15 cellular contexts compared by ENCODE assay signal in genomic region chr11:64150051-64150450, GRCh38. TPM values are rescaled to one million over a fixed set of nuclear protein-coding genes. Genes with fewer than 3 reads are reported as not detected.
DNase-seq lines count a peak whose midpoint lies in the region; ATAC-seq and TF ChIP-seq lines count a peak whose summit lies in the region.
"Had no signal": no experiment of that assay in that cellular context is flagged by ENCODE, and none has a peak within 500 bp of the region (broad histone marks: within the 10 kb centered on the region; RNA-seq: fewer than 3 reads in every experiment).

No MANE protein-coding gene starts in this region.

- H3K27me3 Mint-ChIP-seq in WTC11 (ENCODE audit: low read depth) (peaks cover 7% of the 10 kb centered on the region), nephron (ENCODE audit: low read depth) (peaks cover 14% of the 10 kb centered on the region), MCF 10A (ENCODE audit: insufficient read depth, unreplicated experiment) (no peaks in the 10 kb centered on the region)
- H3K27me3 Mint-ChIP-seq: CD4-positive, alpha-beta memory T cell had no signal

- POLR2A ChIA-PET in WTC11 (lab: Charles Lee) = interaction anchor here (0.6 kb wide), 1 partner anchor 416 kb away, joined by 3 read pairs; no protein-coding TSS in a partner anchor
- POLR2A ChIA-PET in MCF 10A (lab: Yijun Ruan, JAX) = interaction anchor here (1.1 kb wide), 1 partner anchor 164 kb away, joined by 3 read pairs; the partner anchor contains the start of gene OTUB1

- peaks cover 49 to 75% of the 10 kb centered on the region in 2 donors for H3K4me1 ChIP-seq in gastrocnemius medialis

- no peaks in the 10 kb centered on the region for H3K9me3 Mint-ChIP-seq in WTC11
- no peaks in the 10 kb centered on the region for H3K9me3 Mint-ChIP-seq in nephron
- H3K9me3 Mint-ChIP-seq in MCF 10A (ENCODE audit: unreplicated experiment) = no peaks in the 10 kb centered on the region
- H3K9me3 Mint-ChIP-seq: CD4-positive, alpha-beta memory T cell had no signal

- no peaks in the 10 kb centered on the region for H3K9me3 ChIP-seq in gastrocnemius medialis

- H3K4me3 Mint-ChIP-seq in WTC11 = no peak overlapping the region
- no peak overlapping the region for H3K4me3 Mint-ChIP-seq in nephron
- H3K4me3 Mint-ChIP-seq in MCF 10A (ENCODE audit: unreplicated experiment) = no peak overlapping the region
- H3K4me3 Mint-ChIP-seq: CD4-positive, alpha-beta memory T cell had no signal

- CTCF ChIA-PET in WTC11 (lab: Charles Lee) = interaction anchor here (0.8 to 4.0 kb wide), 19 partner anchors 11 to 211 kb away, joined by 3 to 75 read pairs (median 5); partner anchors contain the start of genes NAA40, NUDT22 and TRPT1
- CTCF ChIA-PET in MCF 10A (lab: Yijun Ruan, JAX) = interaction anchor here (0.6 to 4.3 kb wide), 12 partner anchors 14 to 342 kb away, joined by 3 to 45 read pairs (median 4); partner anchors contain the start of gene MARK2

- H3K27ac Mint-ChIP-seq in WTC11 = peak overlapping the region; percentile 24
- peak overlapping the region in 2 of 3 experiments; percentile 18 to 20 for H3K27ac Mint-ChIP-seq in nephron
- no peak overlapping the region for H3K27ac Mint-ChIP-seq in MCF 10A (ENCODE audit: low read depth, unreplicated experiment)
- H3K27ac Mint-ChIP-seq: CD4-positive, alpha-beta memory T cell had no signal

- no peak for TF ChIP-seq CTCF in VCaP (conservative IDR thresholded peaks at IDR 0.05)
- TF ChIP-seq CTCF in WTC11 (IDR thresholded peaks at IDR 0.05) = no peak
- TF ChIP-seq CTCF in nephron (IDR thresholded peaks at IDR 0.05; ENCODE audit: unreplicated experiment in 3 of 3) = no peak
- TF ChIP-seq CTCF in gastrocnemius medialis (IDR thresholded peaks at IDR 0.05 in 4 of 5, conservative IDR thresholded peaks at IDR 0.05 in 1 of 5) = no peak
- TF ChIP-seq CTCF in MCF 10A (IDR thresholded peaks at IDR 0.05; ENCODE audit: unreplicated experiment) = no peak
- TF ChIP-seq CTCF in foreskin fibroblast (IDR thresholded peaks at IDR 0.05; ENCODE audit: low read depth, low read length) = no peak

- in situ Hi-C loops in gastrocnemius medialis (cut with MboI; ENCODE audit: low sequenced_read_pairs in 4 of 4) = loop anchor here in 1 of 4 donors (25.0 kb wide), 1 partner anchor 313 kb away; the partner anchor contains the start of gene MARK2

- no peak for TF ChIP-seq POLR2A in gastrocnemius medialis (IDR thresholded peaks at IDR 0.05)

- ATAC-seq in WTC11 (no peak), gastrocnemius medialis (no peak), GM18907 (IDR thresholded peaks at IDR 0.05; ENCODE audit: unreplicated experiment) (no peak)
- ATAC-seq: GM12878 had no signal

- H3K4me1 Mint-ChIP-seq in WTC11 (peaks cover 38% of the 10 kb centered on the region), nephron (peaks cover 34% of the 10 kb centered on the region), MCF 10A (ENCODE audit: insufficient read depth, unreplicated experiment) (no peaks in the 10 kb centered on the region)

- BruUV-seq in MCF 10A (replicated peaks; lab: Mats Ljungman, UMichigan) = no TSS peak

- peak overlapping the region; percentile 100 for H3K27ac ChIP-seq in VCaP
- peak overlapping the region; percentile 82 to 96 (median 93) for H3K27ac ChIP-seq in gastrocnemius medialis

- intact Hi-C loops in gastrocnemius medialis (cut with DNase I; ENCODE audit: low total_unique reads) (loop anchor here (2.0 to 5.0 kb wide), 3 partner anchors 63 to 383 kb away; partner anchors contain the start of gene ZFTA), MCF 10A (cut with micrococcal nuclease) (no loop called here)

- H3K36me3 Mint-ChIP-seq in WTC11 = no peaks in the 10 kb centered on the region
- no peaks in the 10 kb centered on the region for H3K36me3 Mint-ChIP-seq in nephron (ENCODE audit: low read depth)
- no peaks in the 10 kb centered on the region for H3K36me3 Mint-ChIP-seq in MCF 10A (ENCODE audit: insufficient read depth, unreplicated experiment)
- H3K36me3 Mint-ChIP-seq: CD4-positive, alpha-beta memory T cell had no signal

- DNase-seq in WTC11 (ENCODE audit: low spot score) = no peak
- DNase-seq in gastrocnemius medialis = no peak
- DNase-seq in MCF 10A (ENCODE audit: unreplicated experiment) = no peak
- no peak for DNase-seq in foreskin fibroblast
- no peak for DNase-seq in central memory CD4-positive, alpha-beta T cell
- DNase-seq: Calu3; CD4-positive, alpha-beta memory T cell; EL; GDM1; GOT3; HCEC 1CT had no signal

- no peak overlapping the region for H3K4me3 ChIP-seq in gastrocnemius medialis
- no peak overlapping the region for H3K4me3 ChIP-seq in foreskin fibroblast (ENCODE audit: low read depth in 1 of 2, low read length in 2 of 2)
- H3K4me3 ChIP-seq: GM12878 had no signal

- H3K36me3 ChIP-seq in gastrocnemius medialis = no peaks in the 10 kb centered on the region

- H3K27me3 ChIP-seq in gastrocnemius medialis = no peaks in the 10 kb centered on the region

TF ChIP-seq in WTC11, 78 proteins besides CTCF, POLR2A, EP300 and RAD21:
- TF ChIP-seq NR1H2 (CRISPR knock-in tag; IDR thresholded peaks at IDR 0.05) = no peak
- TF ChIP-seq FOXP4 (CRISPR knock-in tag; IDR thresholded peaks at IDR 0.05) = no peak
- no peak for TF ChIP-seq PREB (CRISPR knock-in tag; IDR thresholded peaks at IDR 0.05; ENCODE audit: borderline replicate concordance)
- no peak for TF ChIP-seq TP53 (CRISPR knock-in tag; IDR thresholded peaks at IDR 0.05)
- TF ChIP-seq NFATC4 (CRISPR knock-in tag; IDR thresholded peaks at IDR 0.05) = no peak
- TF ChIP-seq SOX15 (CRISPR knock-in tag; IDR thresholded peaks at IDR 0.05) = no peak
- TF ChIP-seq, protein P1, sequence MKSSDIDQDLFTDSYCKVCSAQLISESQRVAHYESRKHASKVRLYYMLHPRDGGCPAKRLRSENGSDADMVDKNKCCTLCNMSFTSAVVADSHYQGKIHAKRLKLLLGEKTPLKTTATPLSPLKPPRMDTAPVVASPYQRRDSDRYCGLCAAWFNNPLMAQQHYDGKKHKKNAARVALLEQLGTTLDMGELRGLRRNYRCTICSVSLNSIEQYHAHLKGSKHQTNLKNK (CRISPR knock-in tag; IDR thresholded peaks at IDR 0.05) = no peak
- no peak for TF ChIP-seq ZNF671 (CRISPR knock-in tag; IDR thresholded peaks at IDR 0.05)
- no peak for TF ChIP-seq ESRRA (CRISPR knock-in tag; IDR thresholded peaks at IDR 0.05; ENCODE audit: borderline replicate concordance)
- no peak for TF ChIP-seq ERG (CRISPR knock-in tag; IDR thresholded peaks at IDR 0.05)
- no peak for TF ChIP-seq ZNF423 (CRISPR knock-in tag; IDR thresholded peaks at IDR 0.05)
- TF ChIP-seq PRRX2 (CRISPR knock-in tag; IDR thresholded peaks at IDR 0.05) = no peak
- no peak for TF ChIP-seq ZNF263 (CRISPR knock-in tag; IDR thresholded peaks at IDR 0.05; ENCODE audit: low read depth)
- no peak for TF ChIP-seq RORB (CRISPR knock-in tag; IDR thresholded peaks at IDR 0.05)
- no peak for TF ChIP-seq ZNF317 (CRISPR knock-in tag; IDR thresholded peaks at IDR 0.05; ENCODE audit: borderline replicate concordance, low read depth)

RNA-seq across cellular contexts. Expression of gene MACROD1, which starts 15.9 kb away (rescaled TPM):
- total RNA-seq in WTC11 (2021) (36.9 to 54.4 TPM (median 52.9 TPM) in 3 replicates), gastrocnemius medialis (100 to 1,000 TPM; 162 to 308 (median 205) TPM), MCF 10A (2022) (15.1 and 15.7 TPM in 2 replicates)

RNA-seq across cellular contexts. Expression of gene STIP1, which starts 35.9 kb away (rescaled TPM):
- total RNA-seq in WTC11 (2021) (291 to 296 TPM (median 296 TPM) in 3 replicates), gastrocnemius medialis (100 to 1,000 TPM; 141 to 193 (median 168) TPM), MCF 10A (2022) (161 and 171 TPM in 2 replicates)

RNA-seq across cellular contexts. Expression of gene FERMT3, which starts 56.5 kb away (rescaled TPM):
- total RNA-seq in WTC11 (2021) (3.8 to 8.2 TPM (median 3.8 TPM) in 3 replicates), gastrocnemius medialis (10 to 100 TPM in 1 of 4 donors, 1 to 10 TPM in 3; 2.8 to 10.4 (median 6.1) TPM), MCF 10A (2022) (0.44 and 1.0 TPM in 2 replicates)
